In the genomic region with DNA sequence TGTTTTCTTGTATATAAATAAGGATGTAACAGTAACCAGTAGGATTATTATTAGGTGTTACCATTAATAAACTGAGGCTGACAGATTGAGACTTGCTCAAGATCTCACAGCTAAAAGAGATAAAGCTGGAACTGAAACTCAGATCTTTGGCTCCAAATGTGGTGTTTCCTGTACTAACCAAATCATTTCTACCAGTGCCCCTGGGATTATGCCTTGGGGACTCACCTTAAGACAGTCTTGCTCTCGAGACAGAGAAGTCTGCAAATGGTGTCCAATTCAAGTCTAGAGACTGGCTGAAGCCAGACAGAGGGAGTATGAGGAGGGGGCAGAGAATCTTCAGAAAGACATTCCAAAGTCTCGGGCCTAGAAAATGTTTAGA, we compare ENCODE assay signal across 12 cellular contexts. TPM values are rescaled to one million over a fixed set of nuclear protein-coding genes. Genes with fewer than 3 reads are reported as not detected.
A peak's percentile ranks its signal among the peaks of the same experiment; 100 is the strongest.
DNase-seq lines count a peak whose midpoint lies in the region; ATAC-seq and TF ChIP-seq lines count a peak whose summit lies in the region.
"Had no signal": no experiment of that assay in that cellular context is flagged by ENCODE, and none has a peak within 500 bp of the region (broad histone marks: within the 10 kb centered on the region; RNA-seq: fewer than 3 reads in every experiment).

No MANE protein-coding gene starts in this region.

- H3K4me1 ChIP-seq in BLaER1 = peaks cover 47% of the 10 kb centered on the region
- H3K4me1 ChIP-seq in Karpas-422 (ENCODE audit: low read length) = peaks cover 74% of the 10 kb centered on the region
- H3K4me1 ChIP-seq: Caco-2, esophagus muscularis mucosa had no signal

- H3K27ac ChIP-seq in BLaER1 = peak overlapping the region; percentile 96
- H3K27ac ChIP-seq in Karpas-422 (ENCODE audit: low read length) = peak overlapping the region; percentile 97
- no peak overlapping the region for H3K27ac ChIP-seq in brain microvascular endothelial cell

- peaks cover 30% of the 10 kb centered on the region for H4K20me1 ChIP-seq in BLaER1
- peaks cover 3% of the 10 kb centered on the region; the same call in 1 of the 2 replicates for H4K20me1 ChIP-seq in Karpas-422 (ENCODE audit: insufficient read depth, low read depth, low read length)

- peaks cover 13% of the 10 kb centered on the region; the same call in 1 of the 2 replicates for H3K79me2 ChIP-seq in Karpas-422 (ENCODE audit: low read length)

- H3K4me2 ChIP-seq in BLaER1 = peak overlapping the region; percentile 96
- H3K4me2 ChIP-seq in Karpas-422 (ENCODE audit: low read depth, low read length, poor library complexity, severe bottlenecking) = peak overlapping the region; percentile 81

- ATAC-seq in esophagus mucosa (peak; percentile 43), GM19328 (IDR thresholded peaks at IDR 0.05; ENCODE audit: unreplicated experiment) (no peak)

- H3K9me2 ChIP-seq in Karpas-422 (replicated peaks; ENCODE audit: insufficient read depth, low read length) = no peaks in the 10 kb centered on the region

- H3K36me3 ChIP-seq in BLaER1 (peaks cover 5% of the 10 kb centered on the region), Karpas-422 (ENCODE audit: insufficient read depth, low read length) (0 out of 2 replicates have a peak, but pooled peaks cover under 1% of the 10 kb centered on the region), brain microvascular endothelial cell (replicated peaks) (no peaks in the 10 kb centered on the region)
- H3K36me3 ChIP-seq: esophagus muscularis mucosa had no signal

- H3K4me3 ChIP-seq in BLaER1 = peak overlapping the region; percentile 79
- H3K4me3 ChIP-seq in Karpas-422 (ENCODE audit: low read length) = peak overlapping the region; percentile 69
- H3K4me3 ChIP-seq in brain microvascular endothelial cell (ENCODE audit: low read depth, low read length) = no peak overlapping the region

- in situ Hi-C loops in brain microvascular endothelial cell (cut with HindIII; ENCODE audit: low pct_ligation_motif_present, low sequenced_read_pairs) = no loop called here

- H3K9ac ChIP-seq in BLaER1 = peak overlapping the region; percentile 92
- peak overlapping the region; percentile 70 for H3K9ac ChIP-seq in Karpas-422 (ENCODE audit: low read length)

- TF ChIP-seq POLR2A in GM19099 (IDR thresholded peaks at IDR 0.05; ENCODE audit: extremely low read depth, insufficient read length, low read depth) = peak; percentile 24

- H3K27me3 ChIP-seq in BLaER1 (no peaks in the 10 kb centered on the region), Karpas-422 (ENCODE audit: low read length) (no peaks in the 10 kb centered on the region), brain microvascular endothelial cell (replicated peaks) (no peaks in the 10 kb centered on the region)
- H3K27me3 ChIP-seq: esophagus muscularis mucosa had no signal

- no peak for TF ChIP-seq CTCF in brain microvascular endothelial cell (IDR thresholded peaks at IDR 0.05; ENCODE audit: low read depth, low read length, missing control alignments)

- H2AFZ ChIP-seq in Karpas-422 (ENCODE audit: low read length) = no peak overlapping the region

- H3K9me3 ChIP-seq in BLaER1 (peaks cover 20% of the 10 kb centered on the region), Karpas-422 (ENCODE audit: low read length) (no peaks in the 10 kb centered on the region)
- H3K9me3 ChIP-seq: Caco-2 had no signal

- DNase-seq in Karpas-422 (peak; percentile 96), SW 1271 (lab: John Stamatoyannopoulos, UW) (no peak), brain microvascular endothelial cell (no peak), NCI-H1694 (lab: John Stamatoyannopoulos, UW) (no peak)
- DNase-seq: Caco-2, NCI-H774 had no signal

RNA-seq across cellular contexts. Expression of a gene that starts 0.6 kb away (rescaled TPM):
- 101 and 154 TPM in 2 replicates for total RNA-seq in Karpas-422 (2014; rRNA removed; shearing (Covaris generic); ENCODE audit: low replicate concordance)
- 5.1 TPM for total RNA-seq in esophagus mucosa
- total RNA-seq: Caco-2, myocyte had no signal

Comparison
In these comparisons a context has a peak if more than half of its experiments do, and no peak if none do; other contexts are left out.
1. RNA of a gene that starts 0.6 kb away (total RNA-seq): 101 to 154 TPM in Karpas-422; 5.1 TPM in esophagus mucosa (single experiment); every median in the first group is over 10 times any median in the second.